Comparison of ENCODE assay signal across 12 cellular contexts in genomic region chrX:17613979-17614572, GRCh38.
DNase-seq lines count a peak whose midpoint lies in the region; ATAC-seq and TF ChIP-seq lines count a peak whose summit lies in the region.
"Had no signal": no experiment of that assay in that cellular context is flagged by ENCODE, and none has a peak within 500 bp of the region (broad histone marks: within the 10 kb centered on the region; RNA-seq: fewer than 3 reads in every experiment).

No MANE protein-coding gene starts in this region.

- no peaks in the 10 kb centered on the region for H4K20me1 ChIP-seq in mammary epithelial cell (ENCODE audit: insufficient read depth, low read length)

- 29% methylated on average over 4 of the region's 5 CpGs for WGBS in mammary epithelial cell (ENCODE audit: low coverage, missing lambda C conversion rate)

- BruUV-seq in mammary epithelial cell (replicated peaks; lab: Mats Ljungman, UMichigan), result no TSS peak

- no peak overlapping the region for H3K9ac ChIP-seq in mammary epithelial cell (ENCODE audit: insufficient read depth, low read length)

- H3K27me3 ChIP-seq in mammary epithelial cell (ENCODE audit: insufficient read depth, low read length) (no peaks in the 10 kb centered on the region), dorsolateral prefrontal cortex (peaks cover 0 to 69% (median 14%) of the 10 kb centered on the region in 45 donors)
- H3K27me3 ChIP-seq: neutrophil had no signal

- H3K79me2 ChIP-seq in mammary epithelial cell (ENCODE audit: insufficient read depth, low read length), result peaks cover 19% of the 10 kb centered on the region

- DNase-seq in DMS 273 treated with DMSO at 0.1 percent for 48 hours (lab: John Stamatoyannopoulos, UW) (peak; percentile 4), NCI-H2107 (lab: John Stamatoyannopoulos, UW) (peak; percentile 72), mammary epithelial cell (peak; percentile 76), dorsolateral prefrontal cortex (no peak), amniotic stem cell (lab: John Stamatoyannopoulos, UW) (no peak), NK-92 (lab: John Stamatoyannopoulos, UW; ENCODE audit: unreplicated experiment) (no peak)
- DNase-seq: DND-41, glutamatergic neuron, NCI-H1105 had no signal

- H3K27ac ChIP-seq in mammary epithelial cell (ENCODE audit: insufficient read depth, low read depth, low read length) (no peak overlapping the region), dorsolateral prefrontal cortex (no peak overlapping the region)
- H3K27ac ChIP-seq: neutrophil had no signal

- H2AFZ ChIP-seq in mammary epithelial cell (ENCODE audit: low read depth, low read length), result no peak overlapping the region

- H3K36me3 ChIP-seq in mammary epithelial cell (ENCODE audit: insufficient read depth, low read length), result no peaks in the 10 kb centered on the region
- H3K36me3 ChIP-seq: neutrophil had no signal

- ATAC-seq in GM19467 (IDR thresholded peaks at IDR 0.05; ENCODE audit: unreplicated experiment) (peak; percentile 79), GM21786 (IDR thresholded peaks at IDR 0.05; ENCODE audit: unreplicated experiment) (no peak)

- dilution Hi-C loops in mammary epithelial cell (cut with HindIII; ENCODE audit: low sequenced_read_pairs), result no loop called here

- H3K4me3 ChIP-seq in mammary epithelial cell (replicated peaks in 1 of 3; ENCODE audit: insufficient read depth in 1 of 3, low read depth in 2 of 3, low read length in 3 of 3) (no peak overlapping the region), dorsolateral prefrontal cortex (no peak overlapping the region)

- CTCF ChIA-PET in mammary epithelial cell (lab: Charles Lee; ENCODE audit: low non-redundant PET), result no interaction called here

- H3K9me3 ChIP-seq in mammary epithelial cell (replicated peaks; ENCODE audit: insufficient read depth, low read length), result no peaks in the 10 kb centered on the region
- H3K9me3 ChIP-seq: neutrophil had no signal

- intact Hi-C loops in mammary epithelial cell (cut with micrococcal nuclease) (no loop called here), dorsolateral prefrontal cortex (cut with DNase I) (no loop called here)

- TF ChIP-seq CTCF in mammary epithelial cell (conservative IDR thresholded peaks at IDR 0.05 in 1 of 2, IDR thresholded peaks at IDR 0.05 in 1 of 2; ENCODE audit: extremely low read depth in 1 of 2, insufficient read depth in 1 of 2, low read depth in 1 of 2, low read length in 2 of 2) (no peak), dorsolateral prefrontal cortex (IDR thresholded peaks at IDR 0.05 in 54 of 56, conservative IDR thresholded peaks at IDR 0.05 in 2 of 56; ENCODE audit: low read depth in 1 of 56, partially characterized antibody in 56 of 56) (no peak)

- in situ Hi-C loops in mammary epithelial cell (cut with MboI; ENCODE audit: low sequenced_read_pairs in 2 of 2), result no loop called here

- peaks cover 19% of the 10 kb centered on the region for H3K4me1 ChIP-seq in mammary epithelial cell (ENCODE audit: insufficient read depth, low read length)

- H3K4me2 ChIP-seq in mammary epithelial cell (ENCODE audit: insufficient read depth, low read depth, low read length), result peak overlapping the region; percentile 31

Comparison
In these comparisons a context has a peak if more than half of its experiments do, and no peak if none do; other contexts are left out.
1. DNase-seq: peak in DMS 273 treated with DMSO at 0.1 percent for 48 hours (single experiment), NCI-H2107 (single experiment) and mammary epithelial cell (single experiment); none in dorsolateral prefrontal cortex (0 of 10), amniotic stem cell (single experiment) and NK-92 (single experiment).